In genomic region chr2:189143930-189144329, GRCh38 we compare ENCODE assay signal across 20 cellular contexts. TPM values are rescaled to one million over a fixed set of nuclear protein-coding genes. Genes with fewer than 3 reads are reported as not detected.
DNase-seq lines count a peak whose midpoint lies in the region; ATAC-seq, FAIRE-seq and TF ChIP-seq lines count a peak whose summit lies in the region.
"Had no signal": no experiment of that assay in that cellular context is flagged by ENCODE, and none has a peak within 500 bp of the region (broad histone marks: within the 10 kb centered on the region; RNA-seq: fewer than 3 reads in every experiment).

No MANE protein-coding gene starts in this region.

- ATAC-seq in A549 (peak in 1 of 2 experiments; percentile 26; a peak in 1 of 6 replicates), GM21423 (IDR thresholded peaks at IDR 0.05; ENCODE audit: unreplicated experiment) (no peak), HG03342 (IDR thresholded peaks at IDR 0.05; ENCODE audit: unreplicated experiment) (no peak)

- DNase-seq in A549 (ENCODE audit: low read depth in 1 of 2, low spot score in 1 of 2) (peak in 1 of 2 experiments; percentile 40), ELR (ENCODE audit: low read depth) (peak; percentile 56), cardiac fibroblast (ENCODE audit: low read depth in 2 of 2) (peak; percentile 81 to 85), mesenchymal stem cell (peak; percentile 74), SKM-1 treated with dmso at 0.1 percent for 144 hours (lab: John Stamatoyannopoulos, UW; ENCODE audit: unreplicated experiment) (no peak), NCI-H146 treated with DMSO at 0.1 percent for 48 hours (lab: John Stamatoyannopoulos, UW; ENCODE audit: unreplicated experiment) (no peak)
- DNase-seq: activated B cell treated with CpG ODN at 0.5 μM for 24 hours; activated naive CD4-positive, alpha-beta T cell treated with Interleukin-2 at 50 U/mL for 16 hours; central memory CD4-positive, alpha-beta T cell; DMS153; NCI-H1436 treated with DMSO at 0.1 percent for 48 hours; NCI-H446 treated with DMSO at 0.1 percent for 48 hours; T-cell had no signal

- POLR2A ChIA-PET in A549 (lab: Yijun Ruan, JAX): no interaction called here

- H3K23ac ChIP-seq in mesenchymal stem cell (ENCODE audit: low read length in 2 of 2): no peak overlapping the region

- no peak for TF ChIP-seq EP300 in A549 (IDR thresholded peaks at IDR 0.05)

- H3K27me3 ChIP-seq in mesenchymal stem cell (ENCODE audit: control insufficient read depth in 1 of 2, insufficient read depth in 1 of 2, low read length in 2 of 2): no peaks in the 10 kb centered on the region
- H3K27me3 ChIP-seq: vagina had no signal

- no peak overlapping the region for H4K91ac ChIP-seq in mesenchymal stem cell (ENCODE audit: low read length)

- H3K36me3 ChIP-seq in mesenchymal stem cell (ENCODE audit: control insufficient read depth in 1 of 2, insufficient read depth in 2 of 2, low read depth in 1 of 2, low read length in 2 of 2): no peaks in the 10 kb centered on the region
- H3K36me3 ChIP-seq: HAP-1, vagina had no signal

- no peak overlapping the region for H2BK12ac ChIP-seq in mesenchymal stem cell (ENCODE audit: low read length in 2 of 2)

- 59% methylated on average over 2 of the region's 2 CpGs for WGBS in A549 (ENCODE audit: missing lambda C conversion rate)
- 49% methylated on average over 2 of the region's 2 CpGs for WGBS in mesenchymal stem cell

- TF ChIP-seq CTCF in A549 (IDR thresholded peaks at IDR 0.05) (no peak), cardiac fibroblast (IDR thresholded peaks at IDR 0.05; ENCODE audit: low read depth, low read length) (no peak)

- no peak for TF ChIP-seq POLR2A in A549 (IDR thresholded peaks at IDR 0.05; ENCODE audit: low read length)

- no peak overlapping the region for H3K4ac ChIP-seq in mesenchymal stem cell (ENCODE audit: low read depth in 1 of 2, low read length in 2 of 2)

- H2BK120ac ChIP-seq in mesenchymal stem cell (ENCODE audit: low read depth, low read length): no peak overlapping the region

- H3K9me3 ChIP-seq in A549 (no peaks in the 10 kb centered on the region), mesenchymal stem cell (ENCODE audit: control insufficient read depth, low read length) (no peaks in the 10 kb centered on the region)
- H3K9me3 ChIP-seq: HAP-1, vagina had no signal

- H3K27ac ChIP-seq in A549: 0 out of 6 replicates have a peak overlapping the region, but pooled peaks of 1 of the 2 experiments have one; percentile 38
- no peak overlapping the region for H3K27ac ChIP-seq in mesenchymal stem cell (ENCODE audit: low read length, poor library complexity, severe bottlenecking)
- H3K27ac ChIP-seq: epithelial cell of prostate had no signal

- no peak overlapping the region for H4K8ac ChIP-seq in mesenchymal stem cell (ENCODE audit: low read length)

- peaks cover 7% of the 10 kb centered on the region for H3K79me1 ChIP-seq in mesenchymal stem cell (replicated peaks; ENCODE audit: low read length, poor library complexity, severe bottlenecking)

- no peak for FAIRE-seq in A549 (lab: Jason Lieb, UNC)

- no peak overlapping the region for H2BK15ac ChIP-seq in mesenchymal stem cell (ENCODE audit: low read depth, poor library complexity, severe bottlenecking)

- no peak overlapping the region for H3K18ac ChIP-seq in mesenchymal stem cell (ENCODE audit: low read depth in 1 of 2, low read length in 2 of 2)

- TF ChIP-seq RAD21 in A549 (conservative IDR thresholded peaks at IDR 0.05 in 1 of 2, IDR thresholded peaks at IDR 0.05 in 1 of 2): no peak

- no peak overlapping the region for H2AFZ ChIP-seq in mesenchymal stem cell (ENCODE audit: low read depth, low read length)

- no peak overlapping the region for H3K14ac ChIP-seq in mesenchymal stem cell (ENCODE audit: low read length in 2 of 2)

- CTCF ChIA-PET in A549 (lab: Yijun Ruan, JAX): interaction anchor here (0.6 to 1.8 kb wide), 9 partner anchors 8 to 145 kb away, joined by 3 to 16 read pairs (median 3); no protein-coding TSS in a partner anchor

- no peak overlapping the region for H2BK5ac ChIP-seq in mesenchymal stem cell (ENCODE audit: low read depth, low read length, poor library complexity, severe bottlenecking)

- H3K4me3 ChIP-seq in A549 (no peak overlapping the region), cardiac fibroblast (replicated peaks in 1 of 2; ENCODE audit: low read depth in 2 of 2, low read length in 2 of 2) (no peak overlapping the region), mesenchymal stem cell (ENCODE audit: insufficient read depth in 1 of 2, low read depth in 1 of 2, low read length in 2 of 2) (peak overlapping the region in 1 of 2 experiments; percentile 40)
- H3K4me3 ChIP-seq: HAP-1, K562, lung, vagina had no signal

- H2AK5ac ChIP-seq in mesenchymal stem cell (ENCODE audit: low read length, severe bottlenecking): no peak overlapping the region

- H3K4me1 ChIP-seq in A549 (peaks cover 28% of the 10 kb centered on the region), mesenchymal stem cell (ENCODE audit: control insufficient read depth, insufficient read depth, low read depth, low read length) (no peaks in the 10 kb centered on the region)
- H3K4me1 ChIP-seq: vagina had no signal

- peak overlapping the region; percentile 66 for H3K9ac ChIP-seq in mesenchymal stem cell (ENCODE audit: low read length)

- H3K4me2 ChIP-seq in A549: 0 out of 3 replicates have a peak overlapping the region, but pooled peaks have one; percentile 2
- H3K4me2 ChIP-seq in mesenchymal stem cell (ENCODE audit: low read length, poor library complexity, severe bottlenecking): no peak overlapping the region

TF ChIP-seq in A549, 52 proteins besides CTCF, POLR2A, EP300 and RAD21:
- TF ChIP-seq CEBPB (IDR thresholded peaks at IDR 0.05) (peak in 1 of 2 experiments; percentile 43; a peak in 1 of 4 replicates), TP53 (CRISPR knock-in tag; IDR thresholded peaks at IDR 0.05) (no peak)

RNA-seq across cellular contexts. Expression of gene COL5A2, which starts 35.6 kb away (rescaled TPM):
- polyA plus RNA-seq in A549 (2011; rRNA removed): 215 and 244 TPM in 2 replicates
- 66.7 and 70.8 TPM in 2 replicates for polyA plus RNA-seq in A549 (2012; cell fraction: cytosol; rRNA removed)
- 138 and 156 TPM in 2 replicates for polyA plus RNA-seq in A549 (2012; cell fraction: nucleus; rRNA removed)
- 114 to 156 TPM (median 152 TPM) in 3 replicates for polyA plus RNA-seq in A549 (2017; fragmentation: RNase III; extraction: RNeasy Plus Mini Kit Qiagen cat#74134 plus additional on column Dnase treatment)
- polyA minus RNA-seq in A549 (2011; rRNA and poly(A)+ RNA removed): 199 and 285 TPM in 2 replicates
- 506 TPM for polyA plus RNA-seq in mesenchymal stem cell (2013, experiment 1 of 2)
- 508 TPM for polyA plus RNA-seq in mesenchymal stem cell (2013, experiment 2 of 2)

Comparison
In these comparisons a context has a peak if more than half of its experiments do, and no peak if none do; other contexts are left out.
1. DNase-seq: peak in ELR (single experiment), cardiac fibroblast (2 of 2) and mesenchymal stem cell (single experiment); none in SKM-1 treated with dmso at 0.1 percent for 144 hours (single experiment) and NCI-H146 treated with DMSO at 0.1 percent for 48 hours (single experiment).